Comparison of ENCODE assay signal across 24 cellular contexts in the genomic region with DNA sequence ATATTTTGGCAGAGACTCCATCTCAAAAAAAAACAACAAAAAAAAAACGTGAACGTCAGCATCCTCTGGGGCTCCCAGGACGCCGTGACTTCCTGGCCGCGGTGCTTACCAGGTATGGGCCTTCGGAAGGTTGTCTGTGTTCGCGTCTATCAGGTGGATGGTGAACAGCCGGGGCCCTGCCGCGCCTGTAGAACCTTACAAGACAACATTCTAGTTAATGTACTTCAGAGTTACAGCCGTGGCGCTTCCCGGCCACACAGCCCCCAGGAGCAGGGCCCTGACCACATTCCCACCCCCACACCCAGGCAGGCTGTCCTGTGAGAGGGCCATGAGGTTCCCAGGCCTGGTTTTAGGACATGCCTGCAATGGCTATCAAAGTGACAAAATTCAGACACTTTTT.
DNase-seq lines count a peak whose midpoint lies in the region; ATAC-seq, FAIRE-seq and TF ChIP-seq lines count a peak whose summit lies in the region.
"Had no signal": no experiment of that assay in that cellular context is flagged by ENCODE, and none has a peak within 500 bp of the region (broad histone marks: within the 10 kb centered on the region; RNA-seq: fewer than 3 reads in every experiment).

No MANE protein-coding gene starts in this region.

- CTCF ChIA-PET in K562 (lab: Yijun Ruan, JAX; ENCODE audit: low intra/inter-chr PET ratio): no interaction called here

- no peak overlapping the region for H3K4me3 ChIP-seq in right atrium auricular region
- no peak overlapping the region for H3K4me3 ChIP-seq in K562
- H3K4me3 ChIP-seq in testis: no peak overlapping the region

- H3K79me2 ChIP-seq in K562 (ENCODE audit: control insufficient read depth, insufficient read depth, low read length): no peaks in the 10 kb centered on the region

- H3K4me2 ChIP-seq in K562 (ENCODE audit: insufficient read depth, low read length): no peak overlapping the region
- H3K4me2 ChIP-seq: KMS-11 had no signal

- H3K27me3 ChIP-seq in right atrium auricular region (no peaks in the 10 kb centered on the region), K562 (ENCODE audit: control insufficient read depth in 2 of 2, insufficient read depth in 2 of 2, low read length in 2 of 2) (no peaks in the 10 kb centered on the region), testis (no peaks in the 10 kb centered on the region)

- H2AFZ ChIP-seq in K562 (ENCODE audit: low read depth, low read length): no peak overlapping the region

- no TSS peak for BruUV-seq in K562 (replicated peaks; lab: Mats Ljungman, UMichigan)

- 93% methylated on average over 15 of the region's 15 CpGs for WGBS in K562 (ENCODE audit: insufficient coverage, low coverage, missing lambda C conversion rate)
- WGBS in testis, 2 donors: 88 to 89% methylated on average over 15 of the region's 15 CpGs

- H4K20me1 ChIP-seq in K562 (replicated peaks; ENCODE audit: control insufficient read depth, insufficient read depth, low read length): no peaks in the 10 kb centered on the region

- TF ChIP-seq POLR2A in K562 (conservative IDR thresholded peaks at IDR 0.05) (no peak), testis (IDR thresholded peaks at IDR 0.05) (no peak)

- H3K4me1 ChIP-seq in right atrium auricular region (peaks cover 0 to 22% of the 10 kb centered on the region in 2 donors), K562 (replicated peaks in 1 of 2; ENCODE audit: control insufficient read depth in 2 of 2, insufficient read depth in 2 of 2, low read length in 2 of 2) (no peaks in the 10 kb centered on the region; a peak in 1 of 5 replicates), testis (peaks cover 24% of the 10 kb centered on the region)

- H3K27me3 Mint-ChIP-seq in activated T-helper 17 cell treated with anti-CD3 and anti-CD28 coated beads, Interleukin-2, amount 50 U/mL, for 72 hours: no peaks in the 10 kb centered on the region

- no peak for TF ChIP-seq EP300 in K562 (IDR thresholded peaks at IDR 0.05; ENCODE audit: low read length)

- no peak for ATAC-seq in Right ventricle myocardium inferior
- no peak for ATAC-seq in K562
- no peak for ATAC-seq in GM18498 (IDR thresholded peaks at IDR 0.05; ENCODE audit: unreplicated experiment)
- no peak for ATAC-seq in activated T-helper 17 cell treated with anti-CD3 and anti-CD28 coated beads, Interleukin-2, amount 50 U/mL, for 72 hours (replicated peaks)
- ATAC-seq: HCT116, PC-3 had no signal

- DNase-seq in right atrium auricular region (ENCODE audit: low spot score) (peak; percentile 57), Right ventricle myocardium inferior (ENCODE audit: missing footprints) (no peak), K562 (ENCODE audit: extremely low read depth in 1 of 4, low spot score in 3 of 4) (no peak), testis (peak; percentile 12), NCI-H1092 treated with DMSO at 0.1 percent for 48 hours (lab: John Stamatoyannopoulos, UW) (no peak)
- DNase-seq: Calu3; DND-41; GOT3; IMR-90; MM.1S; NCI-H1417; NCI-H1694; NCI-H2029 treated with DMSO at 0.1 percent for 48 hours; NCI-H446 treated with DMSO at 0.1 percent for 48 hours; NCI-H526; NCI-H82; NK-92 treated with Interleukin-12 subunit alpha and Interleukin-12 subunit beta, amount 100 ng/mL, for 24 hours; PC-3; SHP77 had no signal

- H3K4me3 Mint-ChIP-seq in activated T-helper 17 cell treated with anti-CD3 and anti-CD28 coated beads, Interleukin-2, amount 50 U/mL, for 72 hours: no peak overlapping the region
- H3K4me3 Mint-ChIP-seq: CD14-positive monocyte had no signal

- in situ Hi-C loops in K562 (cut with MboI): no loop called here

- TF ChIP-seq CTCF in right atrium auricular region (IDR thresholded peaks at IDR 0.05): no peak
- no peak for TF ChIP-seq CTCF in K562 (IDR thresholded peaks at IDR 0.05 in 2 of 3, conservative IDR thresholded peaks at IDR 0.05 in 1 of 3; ENCODE audit: insufficient read depth in 2 of 3, low read depth in 1 of 3, low read length in 3 of 3)
- no peak for TF ChIP-seq CTCF in testis (IDR thresholded peaks at IDR 0.05)

- H3K9me3 ChIP-seq in right atrium auricular region (peaks cover 0 to 5% of the 10 kb centered on the region in 2 donors), K562 (replicated peaks; ENCODE audit: control insufficient read depth, insufficient read depth, low read depth, low read length) (no peaks in the 10 kb centered on the region), testis (no peaks in the 10 kb centered on the region)

- H3K4me1 Mint-ChIP-seq in activated T-helper 17 cell treated with anti-CD3 and anti-CD28 coated beads, Interleukin-2, amount 50 U/mL, for 72 hours: no peaks in the 10 kb centered on the region

- no peaks in the 10 kb centered on the region for H3K9me1 ChIP-seq in K562 (ENCODE audit: control insufficient read depth, insufficient read depth, low read length)

- no peak for TF ChIP-seq RAD21 in K562 (CRISPR knock-in tag; conservative IDR thresholded peaks at IDR 0.05 in 1 of 2, IDR thresholded peaks at IDR 0.05 in 1 of 2)

- intact Hi-C loops in Right ventricle myocardium inferior (cut with DNase I) (no loop called here), K562 (cut with micrococcal nuclease) (no loop called here), testis (cut with DNase I; ENCODE audit: low total_unique reads) (no loop called here)

- H3K27ac ChIP-seq in right atrium auricular region (peak overlapping the region in 1 of 2 donors; percentile 87), K562 (ENCODE audit: extremely low read depth, low read depth, low read length) (no peak overlapping the region), testis (peak overlapping the region in 1 of 2 donors; percentile 86)
- H3K27ac ChIP-seq: KMS-11 had no signal

- POLR2A ChIA-PET in K562 (lab: Yijun Ruan, JAX): no interaction called here

- H3K36me3 ChIP-seq in right atrium auricular region (peaks cover 94% of the 10 kb centered on the region), K562 (ENCODE audit: control insufficient read depth, insufficient read depth, low read length) (peaks cover 95% of the 10 kb centered on the region; the same call in 2 of the 3 replicates), testis (ENCODE audit: low read depth, missing control alignments) (no peaks in the 10 kb centered on the region)

- peaks cover 98% of the 10 kb centered on the region for H3K36me3 Mint-ChIP-seq in activated T-helper 17 cell treated with anti-CD3 and anti-CD28 coated beads, Interleukin-2, amount 50 U/mL, for 72 hours (ENCODE audit: low read depth)

- no peak overlapping the region for H3K27ac Mint-ChIP-seq in activated T-helper 17 cell treated with anti-CD3 and anti-CD28 coated beads, Interleukin-2, amount 50 U/mL, for 72 hours

- no peak for FAIRE-seq in K562 (lab: Jason Lieb, UNC)

- no peaks in the 10 kb centered on the region for H3K9me3 Mint-ChIP-seq in activated T-helper 17 cell treated with anti-CD3 and anti-CD28 coated beads, Interleukin-2, amount 50 U/mL, for 72 hours

- peak overlapping the region in 1 of 2 experiments; percentile 6; a peak in 1 of 4 replicates for H3K9ac ChIP-seq in K562 (ENCODE audit: insufficient read depth in 1 of 2, low read depth in 2 of 2, low read length in 2 of 2)
- H3K9ac ChIP-seq: KMS-11 had no signal

TF ChIP-seq in K562, 482 proteins besides CTCF, POLR2A, EP300 and RAD21:
- TF ChIP-seq MITF (IDR thresholded peaks at IDR 0.05) (no peak), RBM22 (IDR thresholded peaks at IDR 0.05; ENCODE audit: low read depth, low read length, poor library complexity, severe bottlenecking) (peak; percentile 80), POLR2G (IDR thresholded peaks at IDR 0.05; ENCODE audit: low read depth, low read length) (peak; percentile 49; the same call in 1 of the 2 replicates)

Comparison
In these comparisons a context has a peak if more than half of its experiments do, and no peak if none do; other contexts are left out.
1. DNase-seq: peak in right atrium auricular region (single experiment) and testis (single experiment); none in Right ventricle myocardium inferior (single experiment), K562 (0 of 4) and NCI-H1092 treated with DMSO at 0.1 percent for 48 hours (single experiment).